In genomic region chr6:143279385-143279784, GRCh38 we compare ENCODE assay signal across 1 cellular context.
TF ChIP-seq lines count a peak whose summit lies in the region.

No MANE protein-coding gene starts in this region.

TF ChIP-seq in GM23338, 12 proteins besides CTCF, POLR2A, EP300 and RAD21 (continued from another document):
- TF ChIP-seq ZNF462 (CRISPR knock-in tag; IDR thresholded peaks at IDR 0.05) (no peak), STAT1 (IDR thresholded peaks at IDR 0.05; ENCODE audit: unreplicated experiment) (no peak), CREB1 (CRISPR knock-in tag; IDR thresholded peaks at IDR 0.05; ENCODE audit: low read depth) (no peak), REST (IDR thresholded peaks at IDR 0.05; ENCODE audit: unreplicated experiment) (no peak), EZH2phosphoT487 (IDR thresholded peaks at IDR 0.05; ENCODE audit: unreplicated experiment) (no peak), ETS1 (IDR thresholded peaks at IDR 0.05) (no peak), ZNF331 (CRISPR knock-in tag; IDR thresholded peaks at IDR 0.05; ENCODE audit: low read depth) (no peak)
TF ChIP-seq in GM23338: peak in this region for 0.
